Comparison of ENCODE assay signal across 12 cellular contexts in the genomic region with DNA sequence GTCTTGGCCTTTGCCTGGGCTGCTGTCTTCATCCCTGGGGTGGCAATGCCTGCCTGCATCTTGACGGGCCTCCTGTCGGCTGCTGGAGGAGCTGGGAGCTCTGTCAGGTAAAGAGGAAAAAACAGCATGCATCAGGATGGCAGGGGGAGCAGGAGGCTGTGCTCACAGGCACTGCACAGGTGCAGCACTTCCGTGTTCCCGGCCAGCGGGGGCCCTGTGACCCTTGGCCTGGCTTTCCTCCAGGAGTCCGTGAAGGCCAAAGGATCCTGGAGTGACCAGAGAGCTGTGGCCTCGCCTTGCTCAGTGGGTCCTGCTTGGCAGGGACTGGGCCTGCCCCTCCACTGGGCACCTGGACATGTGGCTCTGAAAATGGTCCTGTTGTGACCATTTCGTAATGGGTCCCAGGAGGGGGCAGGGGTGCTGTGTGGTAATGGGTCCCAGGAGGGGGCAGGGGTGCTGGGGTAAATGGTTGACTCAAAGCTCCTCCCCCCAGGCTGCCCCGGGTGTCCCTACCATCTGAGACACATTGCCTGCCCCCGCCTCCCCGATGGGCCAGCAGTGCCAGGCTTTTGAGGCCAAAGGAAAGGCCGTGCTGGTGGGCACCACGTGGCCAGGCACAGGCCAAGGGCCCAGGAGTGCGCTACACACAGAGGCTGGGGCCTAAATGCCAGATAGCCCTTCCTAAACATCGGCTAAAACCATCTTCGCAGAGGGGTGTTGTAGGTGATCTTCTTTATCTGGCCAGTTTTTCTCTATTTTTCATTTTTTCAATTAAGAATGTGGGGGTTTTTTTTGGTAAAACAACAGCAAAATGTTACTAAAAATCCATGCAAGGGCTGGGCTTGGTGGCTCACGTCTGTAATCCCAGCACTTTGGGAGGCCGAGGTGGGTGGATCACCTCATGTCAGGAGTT. TPM values are rescaled to one million over a fixed set of nuclear protein-coding genes. Genes with fewer than 3 reads are reported as not detected.
DNase-seq lines count a peak whose midpoint lies in the region; ATAC-seq and TF ChIP-seq lines count a peak whose summit lies in the region.
"Had no signal": no experiment of that assay in that cellular context is flagged by ENCODE, and none has a peak within 500 bp of the region (broad histone marks: within the 10 kb centered on the region; RNA-seq: fewer than 3 reads in every experiment).

No MANE protein-coding gene starts in this region.

- H3K27ac Mint-ChIP-seq in activated CD4-positive, alpha-beta T cell treated with anti-CD3 and anti-CD28 coated beads, Interleukin-2, amount 10 ng/mL, durations not matched to agents 24 days and 14 days, result peak overlapping the region; percentile 48
- H3K27ac Mint-ChIP-seq in activated CD4-positive, alpha-beta T cell treated with anti-CD3 and anti-CD28 coated beads for 36 hours, result no peak overlapping the region

- no peak overlapping the region for H3K4me2 ChIP-seq in SU-DHL-6 (ENCODE audit: low read depth, low read length, poor library complexity, severe bottlenecking)

- H3K27me3 ChIP-seq in SU-DHL-6 (ENCODE audit: low read length), result no peaks in the 10 kb centered on the region
- H3K27me3 ChIP-seq in lower lobe of right lung (ENCODE audit: low read depth), result no peaks in the 10 kb centered on the region
- H3K27me3 ChIP-seq in testis, result no peaks in the 10 kb centered on the region

- no peak overlapping the region for H2AFZ ChIP-seq in SU-DHL-6 (ENCODE audit: low read depth, low read length, severe bottlenecking)

- peaks cover 10% of the 10 kb centered on the region for H3K79me2 ChIP-seq in SU-DHL-6 (ENCODE audit: insufficient read depth, low read length)

- CTCF ChIA-PET in activated CD4-positive, alpha-beta T cell treated with anti-CD3 and anti-CD28 coated beads for 36 hours (lab: Charles Lee), result interaction anchor here (1.1 kb wide), 1 partner anchor 24 kb away, joined by 4 read pairs; no protein-coding TSS in a partner anchor

- 66 to 79% methylated on average over 8 to 18 of the region's 18 CpGs for WGBS in testis, 2 donors

- intact Hi-C loops in activated CD4-positive, alpha-beta T cell treated with anti-CD3 and anti-CD28 coated beads, Interleukin-2, amount 10 ng/mL, durations not matched to agents 24 days and 14 days (cut with micrococcal nuclease), result no loop called here
- intact Hi-C loops in activated CD4-positive, alpha-beta T cell treated with anti-CD3 and anti-CD28 coated beads for 36 hours (cut with DNase I, micrococcal nuclease), result no loop called here
- intact Hi-C loops in lower lobe of right lung (cut with DNase I), result no loop called here
- intact Hi-C loops in testis (cut with DNase I; ENCODE audit: low total_unique reads), result no loop called here

- H3K4me1 ChIP-seq in lower lobe of right lung (peaks cover 68% of the 10 kb centered on the region), testis (peaks cover 52% of the 10 kb centered on the region)

- H3K36me3 Mint-ChIP-seq in activated CD4-positive, alpha-beta T cell treated with anti-CD3 and anti-CD28 coated beads, Interleukin-2, amount 10 ng/mL, durations not matched to agents 24 days and 14 days (ENCODE audit: low read depth), result peaks cover 4% of the 10 kb centered on the region
- peaks cover 10% of the 10 kb centered on the region for H3K36me3 Mint-ChIP-seq in activated CD4-positive, alpha-beta T cell treated with anti-CD3 and anti-CD28 coated beads for 36 hours (ENCODE audit: low read depth)

- no peak for ATAC-seq in activated CD4-positive, alpha-beta T cell treated with anti-CD3 and anti-CD28 coated beads for 36 hours
- ATAC-seq in lower lobe of right lung (no peak), GM19035 (IDR thresholded peaks at IDR 0.05; ENCODE audit: unreplicated experiment) (no peak), GM19397 (IDR thresholded peaks at IDR 0.05; ENCODE audit: unreplicated experiment) (no peak)
- ATAC-seq: activated T-cell treated with anti-CD3 and anti-CD28 coated beads, Interleukin-2, amount 50 U/mL, for 4 hours; stimulated activated naive CD8-positive, alpha-beta T cell treated with anti-CD3 and anti-CD28 coated beads, Interleukin-15, Interleukin-2, amounts not matched to agents 100 U/mL and 50 U/mL, for 24 hours had no signal

- H3K4me3 ChIP-seq in SU-DHL-6 (ENCODE audit: insufficient read depth, low read length, poor library complexity, severe bottlenecking) (no peak overlapping the region), lower lobe of right lung (no peak overlapping the region), testis (no peak overlapping the region)
- H3K4me3 ChIP-seq: lung had no signal

- no peaks in the 10 kb centered on the region for H3K27me3 Mint-ChIP-seq in activated CD4-positive, alpha-beta T cell treated with anti-CD3 and anti-CD28 coated beads, Interleukin-2, amount 10 ng/mL, durations not matched to agents 24 days and 14 days
- no peaks in the 10 kb centered on the region for H3K27me3 Mint-ChIP-seq in activated CD4-positive, alpha-beta T cell treated with anti-CD3 and anti-CD28 coated beads for 36 hours

- H4K20me1 ChIP-seq in SU-DHL-6 (ENCODE audit: low read depth, low read length), result no peaks in the 10 kb centered on the region

- DNase-seq in activated CD4-positive, alpha-beta T cell treated with anti-CD3 and anti-CD28 coated beads, Interleukin-2, amount 10 ng/mL, durations not matched to agents 24 days and 14 days, result no peak
- no peak for DNase-seq in activated CD4-positive, alpha-beta T cell treated with anti-CD3 and anti-CD28 coated beads for 36 hours
- no peak for DNase-seq in lower lobe of right lung
- no peak for DNase-seq in testis
- DNase-seq in NCI-H2227 (lab: John Stamatoyannopoulos, UW; ENCODE audit: unreplicated experiment), result no peak
- DNase-seq: activated T-cell treated with anti-CD3 and anti-CD28 coated beads, Interleukin-2, amount 50 U/mL, for 4 hours; KBM-7; stimulated activated naive CD8-positive, alpha-beta T cell treated with anti-CD3 and anti-CD28 coated beads, Interleukin-15, Interleukin-2, amounts not matched to agents 100 U/mL and 50 U/mL, for 24 hours had no signal

- H3K27ac ChIP-seq in SU-DHL-6 (ENCODE audit: low read depth, low read length) (peak overlapping the region; percentile 94), lower lobe of right lung (peak overlapping the region; percentile 36), testis (peak overlapping the region; percentile 35 to 61)

- peaks cover 36% of the 10 kb centered on the region for H3F3A ChIP-seq in SU-DHL-6 (ENCODE audit: insufficient read depth)

- TF ChIP-seq POLR2A in testis (IDR thresholded peaks at IDR 0.05), result no peak

- TF ChIP-seq CTCF in SU-DHL-6 (IDR thresholded peaks at IDR 0.05; ENCODE audit: insufficient read depth, low read length, poor library complexity, severe bottlenecking) (no peak), lower lobe of right lung (IDR thresholded peaks at IDR 0.05) (no peak), testis (IDR thresholded peaks at IDR 0.05) (no peak)

- POLR2A ChIA-PET in activated CD4-positive, alpha-beta T cell treated with anti-CD3 and anti-CD28 coated beads for 36 hours (lab: Charles Lee), result no interaction called here

- no peak overlapping the region for H3K4me3 Mint-ChIP-seq in activated CD4-positive, alpha-beta T cell treated with anti-CD3 and anti-CD28 coated beads, Interleukin-2, amount 10 ng/mL, durations not matched to agents 24 days and 14 days
- no peak overlapping the region for H3K4me3 Mint-ChIP-seq in activated CD4-positive, alpha-beta T cell treated with anti-CD3 and anti-CD28 coated beads for 36 hours
- H3K4me3 Mint-ChIP-seq: activated T-cell treated with anti-CD3 and anti-CD28 coated beads, Interleukin-2, amount 50 U/mL, for 4 hours had no signal

- H3K36me3 ChIP-seq in SU-DHL-6 (ENCODE audit: low read length) (no peaks in the 10 kb centered on the region), lower lobe of right lung (no peaks in the 10 kb centered on the region), testis (ENCODE audit: low read depth, missing control alignments) (no peaks in the 10 kb centered on the region)

- H3K9me3 ChIP-seq in SU-DHL-6 (ENCODE audit: insufficient read depth, low read length), result no peaks in the 10 kb centered on the region
- H3K9me3 ChIP-seq in lower lobe of right lung, result no peaks in the 10 kb centered on the region
- H3K9me3 ChIP-seq in testis, result no peaks in the 10 kb centered on the region

- H3K9me2 ChIP-seq in SU-DHL-6 (replicated peaks; ENCODE audit: insufficient read depth, low read length), result no peaks in the 10 kb centered on the region

- H3K4me1 Mint-ChIP-seq in activated CD4-positive, alpha-beta T cell treated with anti-CD3 and anti-CD28 coated beads, Interleukin-2, amount 10 ng/mL, durations not matched to agents 24 days and 14 days, result peaks cover 19% of the 10 kb centered on the region
- H3K4me1 Mint-ChIP-seq in activated CD4-positive, alpha-beta T cell treated with anti-CD3 and anti-CD28 coated beads for 36 hours, result peaks cover 29% of the 10 kb centered on the region

- no peak overlapping the region for H3K9ac ChIP-seq in SU-DHL-6 (ENCODE audit: low read length)

- no peaks in the 10 kb centered on the region for H3K9me3 Mint-ChIP-seq in activated CD4-positive, alpha-beta T cell treated with anti-CD3 and anti-CD28 coated beads, Interleukin-2, amount 10 ng/mL, durations not matched to agents 24 days and 14 days
- H3K9me3 Mint-ChIP-seq in activated CD4-positive, alpha-beta T cell treated with anti-CD3 and anti-CD28 coated beads for 36 hours (ENCODE audit: low read depth), result no peaks in the 10 kb centered on the region
- H3K9me3 Mint-ChIP-seq: activated T-cell treated with anti-CD3 and anti-CD28 coated beads, Interleukin-2, amount 50 U/mL, for 4 hours had no signal

RNA-seq across cellular contexts. Expression of a gene that starts 4.0 kb away (rescaled TPM):
- total RNA-seq in activated CD4-positive, alpha-beta T cell treated with anti-CD3 and anti-CD28 coated beads, Interleukin-2, amount 10 ng/mL, durations not matched to agents 24 days and 14 days, result 428 and 452 TPM in 2 replicates
- 100 to 1,000 TPM; 239 to 259 TPM for total RNA-seq in activated CD4-positive, alpha-beta T cell treated with anti-CD3 and anti-CD28 coated beads for 36 hours
- total RNA-seq in lower lobe of right lung (302 TPM), testis (10 to 100 TPM; 76.2 to 93.0 TPM)
- polyA plus RNA-seq in testis (ENCODE audit: insufficient read depth, low read depth, low replicate concordance), result 47.6 TPM

RNA-seq across cellular contexts. Expression of a gene that starts 36.4 kb away (rescaled TPM):
- 230 and 232 TPM in 2 replicates for total RNA-seq in activated CD4-positive, alpha-beta T cell treated with anti-CD3 and anti-CD28 coated beads, Interleukin-2, amount 10 ng/mL, durations not matched to agents 24 days and 14 days
- 100 to 1,000 TPM; 119 to 124 TPM for total RNA-seq in activated CD4-positive, alpha-beta T cell treated with anti-CD3 and anti-CD28 coated beads for 36 hours
- total RNA-seq in lower lobe of right lung, result 85.1 TPM
- 100 to 1,000 TPM; 117 to 132 TPM for total RNA-seq in testis
- polyA plus RNA-seq in testis (ENCODE audit: insufficient read depth, low read depth, low replicate concordance), result 127 TPM

RNA-seq across cellular contexts. Expression of a gene that starts 50.3 kb away (rescaled TPM):
- total RNA-seq in activated CD4-positive, alpha-beta T cell treated with anti-CD3 and anti-CD28 coated beads, Interleukin-2, amount 10 ng/mL, durations not matched to agents 24 days and 14 days, result 117 and 118 TPM in 2 replicates
- 10 to 100 TPM; 69.0 to 73.5 TPM for total RNA-seq in activated CD4-positive, alpha-beta T cell treated with anti-CD3 and anti-CD28 coated beads for 36 hours
- total RNA-seq in lower lobe of right lung, result 71.5 TPM
- total RNA-seq in testis, result 100 to 1,000 TPM; 170 to 190 TPM
- 178 TPM for polyA plus RNA-seq in testis (ENCODE audit: insufficient read depth, low read depth, low replicate concordance)

RNA-seq across cellular contexts. Expression of a gene that starts 50.4 kb away (rescaled TPM):
- total RNA-seq in activated CD4-positive, alpha-beta T cell treated with anti-CD3 and anti-CD28 coated beads, Interleukin-2, amount 10 ng/mL, durations not matched to agents 24 days and 14 days, result 21.4 and 30.8 TPM in 2 replicates
- 10 to 100 TPM; 16.9 to 17.5 TPM for total RNA-seq in activated CD4-positive, alpha-beta T cell treated with anti-CD3 and anti-CD28 coated beads for 36 hours
- total RNA-seq in lower lobe of right lung (35.1 TPM), testis (100 to 1,000 TPM in 1 of 2 donors, 10 to 100 TPM in 1; 73.3 to 102 TPM)
- 50.5 TPM for polyA plus RNA-seq in testis (ENCODE audit: insufficient read depth, low read depth, low replicate concordance)

Comparison
In these comparisons a context has a peak if more than half of its experiments do, and no peak if none do; other contexts are left out.
1. H3K27ac ChIP-seq: peak in every context shown above with its lines; median percentile 94 in SU-DHL-6; 48 in testis; 36 in lower lobe of right lung.